ENCODE assay signal across 17 cellular contexts in the genomic region with DNA sequence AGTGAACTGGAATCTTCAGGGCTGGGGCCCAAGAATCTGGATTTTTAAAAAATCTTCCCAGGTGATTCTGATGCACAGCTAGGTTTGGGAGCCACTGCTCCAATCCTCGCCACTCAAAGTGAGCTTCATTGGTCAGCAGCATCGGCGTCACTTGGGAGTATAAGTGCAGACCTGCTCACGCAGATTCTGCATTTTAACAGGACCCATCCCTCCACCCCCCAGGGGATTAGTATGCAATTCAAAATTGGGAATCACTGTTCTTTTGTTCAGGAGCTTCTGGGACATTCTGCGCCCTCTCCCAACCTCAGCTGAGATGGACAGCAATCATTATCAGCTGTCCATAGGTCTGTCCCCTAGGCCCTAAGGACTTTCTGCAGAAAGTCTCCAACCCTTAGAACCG. TPM values are rescaled to one million over a fixed set of nuclear protein-coding genes. Genes with fewer than 3 reads are reported as not detected.
DNase-seq lines count a peak whose midpoint lies in the region; ATAC-seq and TF ChIP-seq lines count a peak whose summit lies in the region.
"Had no signal": no experiment of that assay in that cellular context is flagged by ENCODE, and none has a peak within 500 bp of the region (broad histone marks: within the 10 kb centered on the region; RNA-seq: fewer than 3 reads in every experiment).

No MANE protein-coding gene starts in this region.

- H3K4me3 Mint-ChIP-seq in GM23338: no peak overlapping the region
- H3K4me3 Mint-ChIP-seq: CD14-positive monocyte; CD4-positive, alpha-beta memory T cell had no signal

- no peaks in the 10 kb centered on the region for H3K9me3 Mint-ChIP-seq in GM23338
- H3K9me3 Mint-ChIP-seq: CD14-positive monocyte had no signal

- peaks cover 9% of the 10 kb centered on the region for H3K27me3 Mint-ChIP-seq in GM23338 (ENCODE audit: insufficient read depth, low read depth, poor library complexity)

- intact Hi-C loops in cardiac septum (cut with DNase I): no loop called here
- intact Hi-C loops in left ventricle myocardium inferior (cut with micrococcal nuclease): no loop called here

- peaks cover 24% of the 10 kb centered on the region for H3K4me1 Mint-ChIP-seq in GM23338

- H4K20me1 ChIP-seq in GM23338 (replicated peaks; ENCODE audit: insufficient read depth): no peaks in the 10 kb centered on the region
- no peaks in the 10 kb centered on the region for H4K20me1 ChIP-seq in osteoblast (ENCODE audit: insufficient read depth, low read length)

- no peaks in the 10 kb centered on the region for H3F3A ChIP-seq in GM23338 (replicated peaks; ENCODE audit: low read depth)

- no peaks in the 10 kb centered on the region for H3K9me3 ChIP-seq in left ventricle myocardium inferior (replicated peaks)
- no peaks in the 10 kb centered on the region for H3K9me3 ChIP-seq in osteoblast (ENCODE audit: low read depth, low read length)
- H3K9me3 ChIP-seq: BE2C, HAP-1 had no signal

- H3K9me2 ChIP-seq in GM23338 (ENCODE audit: insufficient read depth): no peaks in the 10 kb centered on the region

- H3K27ac ChIP-seq in left ventricle myocardium inferior (replicated peaks) (no peak overlapping the region), GM23338 (ENCODE audit: low read depth) (no peak overlapping the region), coronary artery (peak overlapping the region in 1 of 2 donors; percentile 49), osteoblast (ENCODE audit: low read depth, low read length) (no peak overlapping the region)
- H3K27ac ChIP-seq: KMS-11 had no signal

- H3K79me2 ChIP-seq in GM23338 (replicated peaks; ENCODE audit: insufficient read depth) (no peaks in the 10 kb centered on the region), osteoblast (ENCODE audit: insufficient read depth, low read length) (no peaks in the 10 kb centered on the region)

- H3K4me3 ChIP-seq in left ventricle myocardium inferior (no peak overlapping the region), GM23338 (no peak overlapping the region), coronary artery (no peak overlapping the region), osteoblast (ENCODE audit: insufficient read depth, low read length) (no peak overlapping the region)
- H3K4me3 ChIP-seq: HAP-1 had no signal

- no peak overlapping the region for H3K27ac Mint-ChIP-seq in GM23338
- H3K27ac Mint-ChIP-seq: CD4-positive, alpha-beta memory T cell had no signal

- no peaks in the 10 kb centered on the region for H3K36me3 Mint-ChIP-seq in GM23338 (ENCODE audit: low read depth)
- H3K36me3 Mint-ChIP-seq: CD14-positive monocyte; CD4-positive, alpha-beta memory T cell had no signal

- 0 out of 2 replicates have a peak overlapping the region, but pooled peaks have one; percentile 40 for H3K4me2 ChIP-seq in GM23338
- H3K4me2 ChIP-seq in osteoblast (ENCODE audit: insufficient read depth, low read length): no peak overlapping the region
- H3K4me2 ChIP-seq: KMS-11 had no signal

- DNase-seq in cardiac septum (ENCODE audit: low spot score) (peak; percentile 59), left ventricle myocardium inferior (no peak), GM23338 (ENCODE audit: low spot score) (no peak), coronary artery (ENCODE audit: low spot score) (peak; percentile 54), osteoblast (ENCODE audit: insufficient read length, low spot score, missing footprints) (peak; percentile 31), 8988T (no peak), HuH-7 (ENCODE audit: low spot score) (no peak), NCI-H1436 (lab: John Stamatoyannopoulos, UW) (no peak)
- DNase-seq: ACHN; BE2C; CD4-positive, alpha-beta memory T cell; DMS153; DMS79; GDM1 had no signal

- H3K4me1 ChIP-seq in left ventricle myocardium inferior (no peaks in the 10 kb centered on the region), GM23338 (ENCODE audit: insufficient read depth) (peaks cover 8% of the 10 kb centered on the region), osteoblast (ENCODE audit: insufficient read depth, low read length) (peaks cover 6% of the 10 kb centered on the region)
- H3K4me1 ChIP-seq: BE2C, HAP-1 had no signal

- no peak for ATAC-seq in GM23338

- H3K36me3 ChIP-seq in left ventricle myocardium inferior (no peaks in the 10 kb centered on the region), GM23338 (ENCODE audit: insufficient read depth) (no peaks in the 10 kb centered on the region), osteoblast (ENCODE audit: insufficient read depth, low read length) (no peaks in the 10 kb centered on the region)
- H3K36me3 ChIP-seq: BE2C, HAP-1 had no signal

- TF ChIP-seq CTCF in left ventricle myocardium inferior (IDR thresholded peaks at IDR 0.05; ENCODE audit: borderline replicate concordance): no peak
- no peak for TF ChIP-seq CTCF in GM23338 (conservative IDR thresholded peaks at IDR 0.05; ENCODE audit: low read depth in 2 of 2)
- no peak for TF ChIP-seq CTCF in coronary artery (IDR thresholded peaks at IDR 0.05)
- TF ChIP-seq CTCF in osteoblast (IDR thresholded peaks at IDR 0.05; ENCODE audit: extremely low read depth, low read depth, low read length): no peak

- H3K27me3 ChIP-seq in left ventricle myocardium inferior (ENCODE audit: low read depth) (peaks cover 24% of the 10 kb centered on the region), GM23338 (ENCODE audit: insufficient read depth) (no peaks in the 10 kb centered on the region), osteoblast (ENCODE audit: insufficient read depth, low read length) (peaks cover 37% of the 10 kb centered on the region)
- H3K27me3 ChIP-seq: BE2C had no signal

- H2AFZ ChIP-seq in GM23338: no peak overlapping the region
- no peak overlapping the region for H2AFZ ChIP-seq in osteoblast (ENCODE audit: low read length)

TF ChIP-seq in GM23338, 12 proteins besides CTCF, POLR2A, EP300 and RAD21:
- TF ChIP-seq ZNF331 (CRISPR knock-in tag; IDR thresholded peaks at IDR 0.05; ENCODE audit: low read depth) (no peak), CREB1 (CRISPR knock-in tag; IDR thresholded peaks at IDR 0.05; ENCODE audit: low read depth) (no peak)
- TF ChIP-seq, protein P1, sequence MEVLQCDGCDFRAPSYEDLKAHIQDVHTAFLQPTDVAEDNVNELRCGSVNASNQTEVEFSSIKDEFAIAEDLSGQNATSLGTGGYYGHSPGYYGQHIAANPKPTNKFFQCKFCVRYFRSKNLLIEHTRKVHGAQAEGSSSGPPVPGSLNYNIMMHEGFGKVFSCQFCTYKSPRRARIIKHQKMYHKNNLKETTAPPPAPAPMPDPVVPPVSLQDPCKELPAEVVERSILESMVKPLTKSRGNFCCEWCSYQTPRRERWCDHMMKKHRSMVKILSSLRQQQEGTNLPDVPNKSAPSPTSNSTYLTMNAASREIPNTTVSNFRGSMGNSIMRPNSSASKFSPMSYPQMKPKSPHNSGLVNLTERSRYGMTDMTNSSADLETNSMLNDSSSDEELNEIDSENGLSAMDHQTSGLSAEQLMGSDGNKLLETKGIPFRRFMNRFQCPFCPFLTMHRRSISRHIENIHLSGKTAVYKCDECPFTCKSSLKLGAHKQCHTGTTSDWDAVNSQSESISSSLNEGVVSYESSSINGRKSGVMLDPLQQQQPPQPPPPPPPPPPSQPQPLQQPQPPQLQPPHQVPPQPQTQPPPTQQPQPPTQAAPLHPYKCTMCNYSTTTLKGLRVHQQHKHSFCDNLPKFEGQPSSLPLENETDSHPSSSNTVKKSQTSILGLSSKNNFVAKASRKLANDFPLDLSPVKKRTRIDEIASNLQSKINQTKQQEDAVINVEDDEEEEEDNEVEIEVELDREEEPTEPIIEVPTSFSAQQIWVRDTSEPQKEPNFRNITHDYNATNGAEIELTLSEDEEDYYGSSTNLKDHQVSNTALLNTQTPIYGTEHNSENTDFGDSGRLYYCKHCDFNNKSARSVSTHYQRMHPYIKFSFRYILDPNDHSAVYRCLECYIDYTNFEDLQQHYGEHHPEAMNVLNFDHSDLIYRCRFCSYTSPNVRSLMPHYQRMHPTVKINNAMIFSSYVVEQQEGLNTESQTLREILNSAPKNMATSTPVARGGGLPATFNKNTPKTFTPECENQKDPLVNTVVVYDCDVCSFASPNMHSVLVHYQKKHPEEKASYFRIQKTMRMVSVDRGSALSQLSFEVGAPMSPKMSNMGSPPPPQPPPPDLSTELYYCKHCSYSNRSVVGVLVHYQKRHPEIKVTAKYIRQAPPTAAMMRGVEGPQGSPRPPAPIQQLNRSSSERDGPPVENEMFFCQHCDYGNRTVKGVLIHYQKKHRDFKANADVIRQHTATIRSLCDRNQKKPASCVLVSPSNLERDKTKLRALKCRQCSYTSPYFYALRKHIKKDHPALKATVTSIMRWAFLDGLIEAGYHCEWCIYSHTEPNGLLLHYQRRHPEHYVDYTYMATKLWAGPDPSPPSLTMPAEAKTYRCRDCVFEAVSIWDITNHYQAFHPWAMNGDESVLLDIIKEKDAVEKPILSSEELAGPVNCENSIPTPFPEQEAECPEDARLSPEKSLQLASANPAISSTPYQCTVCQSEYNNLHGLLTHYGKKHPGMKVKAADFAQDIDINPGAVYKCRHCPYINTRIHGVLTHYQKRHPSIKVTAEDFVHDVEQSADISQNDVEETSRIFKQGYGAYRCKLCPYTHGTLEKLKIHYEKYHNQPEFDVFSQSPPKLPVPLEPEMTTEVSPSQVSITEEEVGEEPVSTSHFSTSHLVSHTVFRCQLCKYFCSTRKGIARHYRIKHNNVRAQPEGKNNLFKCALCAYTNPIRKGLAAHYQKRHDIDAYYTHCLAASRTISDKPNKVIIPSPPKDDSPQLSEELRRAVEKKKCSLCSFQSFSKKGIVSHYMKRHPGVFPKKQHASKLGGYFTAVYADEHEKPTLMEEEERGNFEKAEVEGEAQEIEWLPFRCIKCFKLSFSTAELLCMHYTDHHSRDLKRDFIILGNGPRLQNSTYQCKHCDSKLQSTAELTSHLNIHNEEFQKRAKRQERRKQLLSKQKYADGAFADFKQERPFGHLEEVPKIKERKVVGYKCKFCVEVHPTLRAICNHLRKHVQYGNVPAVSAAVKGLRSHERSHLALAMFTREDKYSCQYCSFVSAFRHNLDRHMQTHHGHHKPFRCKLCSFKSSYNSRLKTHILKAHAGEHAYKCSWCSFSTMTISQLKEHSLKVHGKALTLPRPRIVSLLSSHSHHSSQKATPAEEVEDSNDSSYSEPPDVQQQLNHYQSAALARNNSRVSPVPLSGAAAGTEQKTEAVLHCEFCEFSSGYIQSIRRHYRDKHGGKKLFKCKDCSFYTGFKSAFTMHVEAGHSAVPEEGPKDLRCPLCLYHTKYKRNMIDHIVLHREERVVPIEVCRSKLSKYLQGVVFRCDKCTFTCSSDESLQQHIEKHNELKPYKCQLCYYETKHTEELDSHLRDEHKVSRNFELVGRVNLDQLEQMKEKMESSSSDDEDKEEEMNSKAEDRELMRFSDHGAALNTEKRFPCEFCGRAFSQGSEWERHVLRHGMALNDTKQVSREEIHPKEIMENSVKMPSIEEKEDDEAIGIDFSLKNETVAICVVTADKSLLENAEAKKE (CRISPR knock-in tag; IDR thresholded peaks at IDR 0.05): no peak

RNA-seq across cellular contexts. Expression of a gene that starts 53.5 kb away (rescaled TPM):
- 0.86 TPM for total RNA-seq in cardiac septum
- 0.60 TPM for total RNA-seq in left ventricle myocardium inferior
- 0.58 and 0.66 TPM in 2 replicates for total RNA-seq in GM23338 (2014; rRNA removed; shearing (Covaris generic))
- 0.89 and 0.96 TPM in 2 replicates for polyA plus RNA-seq in GM23338 (2016; fragmentation: Nextera tagmentation; extraction: Ambion mirVana)
- total RNA-seq in osteoblast: not detected in 2 replicates
- polyA plus RNA-seq: CD14-positive monocyte had no signal

Comparison
In these comparisons a context has a peak if more than half of its experiments do, and no peak if none do; other contexts are left out.
1. DNase-seq: peak in cardiac septum (single experiment), coronary artery (single experiment) and osteoblast (single experiment); none in left ventricle myocardium inferior (single experiment), GM23338 (single experiment), 8988T (single experiment), HuH-7 (single experiment) and NCI-H1436 (single experiment).